In genomic region chr3:81732642-81733041, GRCh38 we compare ENCODE assay signal across 13 cellular contexts. TPM values are rescaled to one million over a fixed set of nuclear protein-coding genes. Genes with fewer than 3 reads are reported as not detected.
DNase-seq lines count a peak whose midpoint lies in the region; ATAC-seq and TF ChIP-seq lines count a peak whose summit lies in the region.
"Had no signal": no experiment of that assay in that cellular context is flagged by ENCODE, and none has a peak within 500 bp of the region (broad histone marks: within the 10 kb centered on the region; RNA-seq: fewer than 3 reads in every experiment).

No MANE protein-coding gene starts in this region.

- no peak overlapping the region for H3K56ac ChIP-seq in mesendoderm (ENCODE audit: low read length)

- H3K4me3 Mint-ChIP-seq in WTC11: no peak overlapping the region
- H3K4me3 Mint-ChIP-seq: CD4-positive, CD25-positive, alpha-beta regulatory T cell had no signal

- H4K5ac ChIP-seq in mesendoderm (ENCODE audit: low read length): no peak overlapping the region

- no peak overlapping the region for H3K27ac Mint-ChIP-seq in WTC11

- H3K4me3 ChIP-seq in mesendoderm (ENCODE audit: low read length): no peak overlapping the region
- no peak overlapping the region for H3K4me3 ChIP-seq in gastrocnemius medialis
- H3K4me3 ChIP-seq: BLaER1 treated with 17β-estradiol and CSF1 and Interleukin-3, amounts not matched to agents 10 nM and 100 nM; HAP-1 had no signal

- ATAC-seq in WTC11 (peak; percentile 39), gastrocnemius medialis (no peak)
- no peak for ATAC-seq in stimulated activated naive CD8-positive, alpha-beta T cell treated with anti-CD3 and anti-CD28 coated beads, Interleukin-15, Interleukin-2, amounts not matched to agents 100 U/mL and 50 U/mL, for 24 hours

- H2BK5ac ChIP-seq in mesendoderm (ENCODE audit: low read length): no peak overlapping the region

- DNase-seq in NCI-H748 (lab: John Stamatoyannopoulos, UW; ENCODE audit: unreplicated experiment) (peak; percentile 20), NCI-H748 treated with DMSO at 0.1 percent for 48 hours (lab: John Stamatoyannopoulos, UW) (no peak), WTC11 (ENCODE audit: low spot score) (no peak), mesendoderm (peak; percentile 14), gastrocnemius medialis (no peak), midbrain (lab: John Stamatoyannopoulos, UW) (no peak), NCI-H345 (lab: John Stamatoyannopoulos, UW) (no peak)
- DNase-seq in stimulated activated naive CD8-positive, alpha-beta T cell treated with anti-CD3 and anti-CD28 coated beads, Interleukin-15, Interleukin-2, amounts not matched to agents 100 U/mL and 50 U/mL, for 24 hours: no peak
- DNase-seq: 8988T; CD4-positive, CD25-positive, alpha-beta regulatory T cell; DMS53 had no signal

- intact Hi-C loops in gastrocnemius medialis (cut with DNase I; ENCODE audit: low total_unique reads): no loop called here

- H2BK15ac ChIP-seq in mesendoderm (replicated peaks; ENCODE audit: low read depth): no peak overlapping the region

- H3K9ac ChIP-seq in mesendoderm (ENCODE audit: low read length): no peak overlapping the region
- H3K9ac ChIP-seq: BLaER1 treated with 17β-estradiol and CSF1 and Interleukin-3, amounts not matched to agents 10 nM and 100 nM had no signal

- no peak overlapping the region for H4K8ac ChIP-seq in mesendoderm (ENCODE audit: low read depth, low read length)

- H3K27ac ChIP-seq in mesendoderm (ENCODE audit: low read depth, low read length): no peak overlapping the region
- H3K27ac ChIP-seq in gastrocnemius medialis: peak overlapping the region in 3 of 4 donors; percentile 11 to 72 (median 30)

- H3K27me3 ChIP-seq in mesendoderm (ENCODE audit: insufficient read depth, low read length, poor library complexity) (no peaks in the 10 kb centered on the region), gastrocnemius medialis (no peaks in the 10 kb centered on the region)
- H3K27me3 ChIP-seq: BLaER1 treated with 17β-estradiol and CSF1 and Interleukin-3, amounts not matched to agents 10 nM and 100 nM had no signal

- H2AK5ac ChIP-seq in mesendoderm (ENCODE audit: low read length): no peak overlapping the region

- H3K9me3 ChIP-seq in gastrocnemius medialis: no peaks in the 10 kb centered on the region
- H3K9me3 ChIP-seq: HAP-1 had no signal

- H3K4me1 Mint-ChIP-seq in WTC11: peaks cover 6% of the 10 kb centered on the region

- H3K23ac ChIP-seq in mesendoderm (ENCODE audit: low read length): no peak overlapping the region

- H2BK120ac ChIP-seq in mesendoderm (ENCODE audit: low read depth, low read length): no peak overlapping the region

- H3K79me2 ChIP-seq in mesendoderm (ENCODE audit: control insufficient read depth, insufficient read depth, low read length): no peaks in the 10 kb centered on the region

- CTCF ChIA-PET in WTC11 (lab: Charles Lee): no interaction called here

- H3K4ac ChIP-seq in mesendoderm (ENCODE audit: low read depth, low read length): no peak overlapping the region

- POLR2A ChIA-PET in WTC11 (lab: Charles Lee): no interaction called here

- H3K79me1 ChIP-seq in mesendoderm (ENCODE audit: low read length): no peaks in the 10 kb centered on the region

- no peak for TF ChIP-seq POLR2A in gastrocnemius medialis (IDR thresholded peaks at IDR 0.05)

- H3K4me1 ChIP-seq in mesendoderm (ENCODE audit: control insufficient read depth, low read depth, low read length) (no peaks in the 10 kb centered on the region), gastrocnemius medialis (peaks cover 52 to 81% of the 10 kb centered on the region in 2 donors)
- H3K4me1 ChIP-seq: HAP-1 had no signal

- H3K36me3 Mint-ChIP-seq in WTC11: peaks cover 7% of the 10 kb centered on the region

- no peak for TF ChIP-seq CTCF in WTC11 (IDR thresholded peaks at IDR 0.05)
- no peak for TF ChIP-seq CTCF in gastrocnemius medialis (IDR thresholded peaks at IDR 0.05 in 4 of 5, conservative IDR thresholded peaks at IDR 0.05 in 1 of 5)

- H3K27me3 Mint-ChIP-seq in WTC11 (ENCODE audit: low read depth): no peaks in the 10 kb centered on the region
- H3K27me3 Mint-ChIP-seq: CD4-positive, CD25-positive, alpha-beta regulatory T cell had no signal

- H3K18ac ChIP-seq in mesendoderm (ENCODE audit: low read length): no peak overlapping the region

- peaks cover 14% of the 10 kb centered on the region for H3K9me3 Mint-ChIP-seq in WTC11
- H3K9me3 Mint-ChIP-seq: CD4-positive, CD25-positive, alpha-beta regulatory T cell had no signal

- H3K36me3 ChIP-seq in mesendoderm (ENCODE audit: control insufficient read depth, insufficient read depth, low read length) (no peaks in the 10 kb centered on the region), gastrocnemius medialis (no peaks in the 10 kb centered on the region)
- H3K36me3 ChIP-seq: HAP-1 had no signal

- in situ Hi-C loops in gastrocnemius medialis (cut with MboI; ENCODE audit: low sequenced_read_pairs in 4 of 4): no loop called here

- no peak overlapping the region for H3K4me2 ChIP-seq in mesendoderm (ENCODE audit: low read length)

- WGBS in mesendoderm (ENCODE audit: extremely low coverage, insufficient coverage, low lambda C conversion rate): no CpG with 5 or more reads among the region's 4 CpGs

TF ChIP-seq in WTC11, 78 proteins besides CTCF, POLR2A, EP300 and RAD21:
- TF ChIP-seq HMGXB4 (CRISPR knock-in tag; IDR thresholded peaks at IDR 0.05): no peak
- TF ChIP-seq ZBTB21 (CRISPR knock-in tag; IDR thresholded peaks at IDR 0.05; ENCODE audit: borderline replicate concordance): no peak
- no peak for TF ChIP-seq ELF4 (CRISPR knock-in tag; IDR thresholded peaks at IDR 0.05; ENCODE audit: low read depth)
- TF ChIP-seq TP53 (CRISPR knock-in tag; IDR thresholded peaks at IDR 0.05): no peak
- TF ChIP-seq FOXP1 (CRISPR knock-in tag; IDR thresholded peaks at IDR 0.05; ENCODE audit: borderline replicate concordance): no peak
- TF ChIP-seq SOX15 (CRISPR knock-in tag; IDR thresholded peaks at IDR 0.05): no peak
- TF ChIP-seq ZMAT4 (CRISPR knock-in tag; IDR thresholded peaks at IDR 0.05): no peak
- no peak for TF ChIP-seq ZNF425 (CRISPR knock-in tag; conservative IDR thresholded peaks at IDR 0.05)

RNA-seq across cellular contexts. Expression of gene GBE1, which starts 28.8 kb away (rescaled TPM):
- total RNA-seq in WTC11 (2021) (9.2 to 11.9 TPM (median 11.5 TPM) in 3 replicates), gastrocnemius medialis (100 to 1,000 TPM; 127 to 319 (median 239) TPM)
- 4.9 TPM for polyA plus RNA-seq in mesendoderm (2013, experiment 1 of 2)
- polyA plus RNA-seq in mesendoderm (2013, experiment 2 of 2): 4.7 TPM

Comparison
In these comparisons a context has a peak if more than half of its experiments do, and no peak if none do; other contexts are left out.
1. DNase-seq: peak in NCI-H748 (single experiment) and mesendoderm (single experiment); none in NCI-H748 treated with DMSO at 0.1 percent for 48 hours (single experiment), WTC11 (single experiment), gastrocnemius medialis (0 of 2), stimulated activated naive CD8-positive, alpha-beta T cell treated with anti-CD3 and anti-CD28 coated beads, Interleukin-15, Interleukin-2, amounts not matched to agents 100 U/mL and 50 U/mL, for 24 hours (single experiment), midbrain (single experiment) and NCI-H345 (single experiment).